ENCODE assay signal across 1 cellular context in the genomic region with DNA sequence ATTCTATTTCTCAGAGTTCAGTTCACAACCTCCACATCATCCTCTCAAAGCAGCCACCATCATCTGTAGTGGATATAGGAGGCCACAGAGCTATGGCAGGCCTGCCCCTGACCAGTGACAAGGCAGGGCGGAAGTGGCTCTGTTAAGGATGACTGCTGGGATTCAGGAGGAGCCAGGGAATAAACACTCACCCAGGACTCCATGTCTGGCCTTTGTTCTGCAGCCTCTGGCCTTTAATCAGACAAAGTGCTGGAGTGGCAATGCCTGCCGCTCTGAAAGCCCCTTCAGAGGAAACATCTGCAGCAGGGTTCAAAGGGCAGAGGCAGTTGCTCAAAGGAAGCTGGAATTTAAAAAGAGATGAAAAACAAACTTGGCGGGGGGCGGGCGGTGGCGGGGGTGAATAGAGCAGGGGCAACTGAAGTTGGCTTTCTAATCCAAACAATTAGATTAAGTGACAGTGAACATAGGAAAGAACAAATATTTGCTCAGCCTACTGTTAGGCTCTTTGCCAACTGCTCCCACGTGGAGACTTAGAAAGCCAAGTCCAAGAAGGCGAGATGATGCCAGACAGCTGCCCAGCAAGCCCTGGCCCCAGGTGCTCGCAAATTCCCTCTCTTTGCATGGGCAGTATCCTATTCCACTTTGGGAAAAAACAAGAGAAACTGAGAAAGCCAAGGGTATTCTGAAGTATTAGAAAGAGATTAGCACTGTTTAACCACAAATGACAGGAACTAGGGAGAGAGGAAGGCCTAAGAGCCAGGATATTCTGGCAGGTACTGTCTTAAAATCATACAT.
TF ChIP-seq lines count a peak whose summit lies in the region.

No MANE protein-coding gene starts in this region.

TF ChIP-seq in GM23338, 12 proteins besides CTCF, POLR2A, EP300 and RAD21 (continued from another document):
- TF ChIP-seq, protein P1, sequence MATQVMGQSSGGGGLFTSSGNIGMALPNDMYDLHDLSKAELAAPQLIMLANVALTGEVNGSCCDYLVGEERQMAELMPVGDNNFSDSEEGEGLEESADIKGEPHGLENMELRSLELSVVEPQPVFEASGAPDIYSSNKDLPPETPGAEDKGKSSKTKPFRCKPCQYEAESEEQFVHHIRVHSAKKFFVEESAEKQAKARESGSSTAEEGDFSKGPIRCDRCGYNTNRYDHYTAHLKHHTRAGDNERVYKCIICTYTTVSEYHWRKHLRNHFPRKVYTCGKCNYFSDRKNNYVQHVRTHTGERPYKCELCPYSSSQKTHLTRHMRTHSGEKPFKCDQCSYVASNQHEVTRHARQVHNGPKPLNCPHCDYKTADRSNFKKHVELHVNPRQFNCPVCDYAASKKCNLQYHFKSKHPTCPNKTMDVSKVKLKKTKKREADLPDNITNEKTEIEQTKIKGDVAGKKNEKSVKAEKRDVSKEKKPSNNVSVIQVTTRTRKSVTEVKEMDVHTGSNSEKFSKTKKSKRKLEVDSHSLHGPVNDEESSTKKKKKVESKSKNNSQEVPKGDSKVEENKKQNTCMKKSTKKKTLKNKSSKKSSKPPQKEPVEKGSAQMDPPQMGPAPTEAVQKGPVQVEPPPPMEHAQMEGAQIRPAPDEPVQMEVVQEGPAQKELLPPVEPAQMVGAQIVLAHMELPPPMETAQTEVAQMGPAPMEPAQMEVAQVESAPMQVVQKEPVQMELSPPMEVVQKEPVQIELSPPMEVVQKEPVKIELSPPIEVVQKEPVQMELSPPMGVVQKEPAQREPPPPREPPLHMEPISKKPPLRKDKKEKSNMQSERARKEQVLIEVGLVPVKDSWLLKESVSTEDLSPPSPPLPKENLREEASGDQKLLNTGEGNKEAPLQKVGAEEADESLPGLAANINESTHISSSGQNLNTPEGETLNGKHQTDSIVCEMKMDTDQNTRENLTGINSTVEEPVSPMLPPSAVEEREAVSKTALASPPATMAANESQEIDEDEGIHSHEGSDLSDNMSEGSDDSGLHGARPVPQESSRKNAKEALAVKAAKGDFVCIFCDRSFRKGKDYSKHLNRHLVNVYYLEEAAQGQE (IDR thresholded peaks at IDR 0.05; ENCODE audit: unreplicated experiment): no peak
- TF ChIP-seq, protein P2, sequence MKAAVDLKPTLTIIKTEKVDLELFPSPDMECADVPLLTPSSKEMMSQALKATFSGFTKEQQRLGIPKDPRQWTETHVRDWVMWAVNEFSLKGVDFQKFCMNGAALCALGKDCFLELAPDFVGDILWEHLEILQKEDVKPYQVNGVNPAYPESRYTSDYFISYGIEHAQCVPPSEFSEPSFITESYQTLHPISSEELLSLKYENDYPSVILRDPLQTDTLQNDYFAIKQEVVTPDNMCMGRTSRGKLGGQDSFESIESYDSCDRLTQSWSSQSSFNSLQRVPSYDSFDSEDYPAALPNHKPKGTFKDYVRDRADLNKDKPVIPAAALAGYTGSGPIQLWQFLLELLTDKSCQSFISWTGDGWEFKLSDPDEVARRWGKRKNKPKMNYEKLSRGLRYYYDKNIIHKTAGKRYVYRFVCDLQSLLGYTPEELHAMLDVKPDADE (IDR thresholded peaks at IDR 0.05): no peak
- no peak for TF ChIP-seq POLR2AphosphoS5 (IDR thresholded peaks at IDR 0.05; ENCODE audit: low read depth)
- TF ChIP-seq ZNF114 (CRISPR knock-in tag; IDR thresholded peaks at IDR 0.05): no peak
